Comparison of ENCODE assay signal across 8 cellular contexts in the genomic region with DNA sequence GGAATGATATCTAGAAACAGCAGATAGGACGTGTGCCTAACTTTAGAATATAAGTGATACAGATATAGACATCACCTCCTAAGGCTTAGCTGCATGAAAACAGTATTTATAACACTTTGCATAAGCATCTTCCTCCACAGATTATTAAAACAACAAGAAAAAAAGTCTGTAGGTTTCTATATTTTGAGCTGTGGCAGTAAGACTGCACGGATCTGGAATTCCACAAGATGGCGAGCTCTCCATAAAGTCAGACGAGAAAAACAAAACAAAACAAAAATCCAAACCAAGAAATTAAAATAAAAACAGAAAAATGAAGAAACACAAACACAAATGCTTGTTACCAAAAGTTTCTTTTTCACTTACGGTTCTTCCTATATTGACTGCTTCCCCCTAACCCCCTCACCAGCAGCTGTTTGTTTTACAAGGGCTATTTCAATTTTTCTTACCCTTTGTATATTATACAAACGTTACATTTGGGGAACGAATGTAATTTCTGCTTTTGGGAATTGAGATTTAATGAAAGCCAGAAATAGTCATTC.
DNase-seq lines count a peak whose midpoint lies in the region; ATAC-seq and TF ChIP-seq lines count a peak whose summit lies in the region.

No MANE protein-coding gene starts in this region.

- peak; percentile 57 for DNase-seq in AG10803 (ENCODE audit: low read depth)
- DNase-seq in GM13976 (ENCODE audit: low spot score): no peak
- DNase-seq in M059J (ENCODE audit: low read depth): peak; percentile 39
- DNase-seq in amniotic epithelial cell (ENCODE audit: low read depth): peak; percentile 71
- DNase-seq in left lung: no peak
- no peak for DNase-seq in uterus
- DNase-seq in HEK293T (ENCODE audit: extremely low spot score): no peak
- DNase-seq in NCI-H128 (lab: John Stamatoyannopoulos, UW; ENCODE audit: unreplicated experiment): no peak

- in situ Hi-C loops in GM13976 (cut with MboI; ENCODE audit: low sequenced_read_pairs, unreplicated experiment): no loop called here

- POLR2A ChIA-PET in HEK293T (lab: Yijun Ruan, JAX): no interaction called here

- peak; percentile 82 for TF ChIP-seq CTCF in AG10803 (conservative IDR thresholded peaks at IDR 0.05; ENCODE audit: low read length)
- peak; percentile 41 for TF ChIP-seq CTCF in GM13976 (IDR thresholded peaks at IDR 0.05; ENCODE audit: borderline replicate concordance, control extremely low read depth, extremely low read depth, insufficient read depth, missing control alignments)
- peak in 1 of 2 donors; percentile 21 for TF ChIP-seq CTCF in left lung (IDR thresholded peaks at IDR 0.05)
- TF ChIP-seq CTCF in uterus (IDR thresholded peaks at IDR 0.05): peak; percentile 22 to 46 (median 28)

- CTCF ChIA-PET in HEK293T (lab: Yijun Ruan, JAX): interaction anchor here (1.0 to 1.5 kb wide), 2 partner anchors 24 to 37 kb away, joined by 3 read pairs; no protein-coding TSS in a partner anchor

- H3K27me3 ChIP-seq in left lung: no peaks in the 10 kb centered on the region
- H3K27me3 ChIP-seq in uterus: no peaks in the 10 kb centered on the region

- H3K4me1 ChIP-seq in left lung (peaks cover 6 to 23% of the 10 kb centered on the region in 2 donors), uterus (no peaks in the 10 kb centered on the region)

- TF ChIP-seq POLR2A in uterus (IDR thresholded peaks at IDR 0.05): no peak

- ATAC-seq in left lung: peak; percentile 41

- H3K36me3 ChIP-seq in left lung (no peaks in the 10 kb centered on the region), uterus (no peaks in the 10 kb centered on the region)

- H3K9me3 ChIP-seq in left lung (no peaks in the 10 kb centered on the region), uterus (no peaks in the 10 kb centered on the region)

- H3K4me3 ChIP-seq in AG10803 (ENCODE audit: low read length): peak overlapping the region; percentile 32
- no peak overlapping the region for H3K4me3 ChIP-seq in left lung
- H3K4me3 ChIP-seq in uterus: no peak overlapping the region

- intact Hi-C loops in left lung (cut with DNase I) (no loop called here), uterus (cut with DNase I; ENCODE audit: low total_unique reads) (no loop called here)

- peak overlapping the region; percentile 59 to 64 for H3K27ac ChIP-seq in left lung
- H3K27ac ChIP-seq in uterus: peak overlapping the region; percentile 75 to 89

TF ChIP-seq in HEK293T, 16 proteins besides CTCF, POLR2A, EP300 and RAD21:
- no peak for TF ChIP-seq FOXK2 (IDR thresholded peaks at IDR 0.05)
- TF ChIP-seq SP1 (IDR thresholded peaks at IDR 0.05): no peak
- TF ChIP-seq L3MBTL2 (conservative IDR thresholded peaks at IDR 0.05): no peak
- no peak for TF ChIP-seq TARDBP (IDR thresholded peaks at IDR 0.05)
- TF ChIP-seq, protein P1, sequence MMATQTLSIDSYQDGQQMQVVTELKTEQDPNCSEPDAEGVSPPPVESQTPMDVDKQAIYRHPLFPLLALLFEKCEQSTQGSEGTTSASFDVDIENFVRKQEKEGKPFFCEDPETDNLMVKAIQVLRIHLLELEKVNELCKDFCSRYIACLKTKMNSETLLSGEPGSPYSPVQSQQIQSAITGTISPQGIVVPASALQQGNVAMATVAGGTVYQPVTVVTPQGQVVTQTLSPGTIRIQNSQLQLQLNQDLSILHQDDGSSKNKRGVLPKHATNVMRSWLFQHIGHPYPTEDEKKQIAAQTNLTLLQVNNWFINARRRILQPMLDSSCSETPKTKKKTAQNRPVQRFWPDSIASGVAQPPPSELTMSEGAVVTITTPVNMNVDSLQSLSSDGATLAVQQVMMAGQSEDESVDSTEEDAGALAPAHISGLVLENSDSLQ (IDR thresholded peaks at IDR 0.05): no peak
- no peak for TF ChIP-seq ARNT (IDR thresholded peaks at IDR 0.05)
- no peak for TF ChIP-seq ELF4 (IDR thresholded peaks at IDR 0.05)
- no peak for TF ChIP-seq HDGF (IDR thresholded peaks at IDR 0.05; ENCODE audit: borderline replicate concordance)
- TF ChIP-seq NFRKB (IDR thresholded peaks at IDR 0.05): no peak
- no peak for TF ChIP-seq LEF1 (IDR thresholded peaks at IDR 0.05; ENCODE audit: borderline replicate concordance)
- TF ChIP-seq SUZ12 (IDR thresholded peaks at IDR 0.05): no peak
- no peak for TF ChIP-seq FOXM1 (IDR thresholded peaks at IDR 0.05; ENCODE audit: borderline replicate concordance)

Comparison
In these comparisons a context has a peak if more than half of its experiments do, and no peak if none do; other contexts are left out.
1. DNase-seq: peak in AG10803 (single experiment), M059J (single experiment) and amniotic epithelial cell (single experiment); none in GM13976 (single experiment), left lung (0 of 2), uterus (0 of 2), HEK293T (single experiment) and NCI-H128 (single experiment).